ENCODE assay signal across 22 cellular contexts in the genomic region with DNA sequence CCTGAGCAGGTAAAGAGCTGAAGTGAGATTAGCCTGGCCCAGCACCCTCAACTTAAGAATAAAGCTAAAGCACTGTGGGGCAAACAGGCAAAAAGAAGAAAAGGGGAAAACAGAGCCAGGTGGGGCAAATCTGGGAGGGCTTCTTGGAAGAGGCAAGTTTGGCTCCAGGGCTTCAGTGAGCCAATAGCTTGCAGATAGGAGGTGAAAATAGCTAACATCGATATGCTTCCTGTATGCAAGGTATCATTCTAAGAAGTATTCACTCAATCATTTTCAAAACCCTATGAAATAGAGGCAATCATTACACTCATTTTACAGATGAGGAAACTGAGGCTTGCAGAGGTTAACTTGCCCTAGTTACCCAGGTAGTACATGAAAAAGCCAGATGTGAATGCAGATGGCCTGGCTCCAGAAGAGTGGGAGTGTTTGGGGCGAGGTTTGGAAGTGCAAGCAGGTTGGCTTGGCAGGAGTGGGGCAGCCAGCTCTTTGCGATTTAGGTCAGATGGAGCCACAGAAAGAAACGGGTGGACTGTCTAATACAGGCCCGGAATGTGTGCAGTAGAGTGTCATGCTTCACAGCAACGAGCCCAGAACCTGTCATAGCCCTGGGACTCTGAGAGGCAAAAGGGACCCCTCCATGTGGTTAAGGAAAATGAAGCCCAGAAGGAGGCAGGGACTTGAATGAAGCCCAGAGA. TPM values are rescaled to one million over a fixed set of nuclear protein-coding genes. Genes with fewer than 3 reads are reported as not detected.
"Had no signal": no experiment of that assay in that cellular context is flagged by ENCODE, and none has a peak within 500 bp of the region (broad histone marks: within the 10 kb centered on the region; RNA-seq: fewer than 3 reads in every experiment).

No MANE protein-coding gene starts in this region.

- H3K4me1 ChIP-seq: prostate gland, thyroid gland had no signal

- H3K36me3 ChIP-seq: esophagus squamous epithelium, gastroesophageal sphincter, ovary, prostate gland, thyroid gland had no signal

- DNase-seq: activated CD4-positive, alpha-beta T cell treated with anti-CD3 and anti-CD28 coated beads for 36 hours; activated CD4-positive, alpha-beta T cell treated with anti-CD3 and anti-CD28 coated beads, Interleukin-2, amount 50 U/mL, for 4 hours; activated CD8-positive, alpha-beta memory T cell treated with anti-CD3 and anti-CD28 coated beads, Interleukin-2, amount 50 U/mL, for 48 hours; activated naive CD4-positive, alpha-beta T cell; activated naive CD8-positive, alpha-beta T cell treated with anti-CD3 and anti-CD28 coated beads for 36 hours; activated T-cell treated with anti-CD3 and anti-CD28 coated beads, Interleukin-2, amount 50 U/mL, for 4 hours; cerebellar nuclear complex; esophagus squamous epithelium; hypothalamus; left colon; naive thymus-derived CD4-positive, alpha-beta T cell; ovary; stimulated activated CD4-positive, alpha-beta T cell treated with anti-CD3 and anti-CD28 coated beads, Interleukin-12 subunit alpha, Interleukin-12 subunit beta, amount 100 ng/mL, for 4 hours; stimulated activated CD4-positive, alpha-beta T cell treated with anti-CD3 and anti-CD28 coated beads, Interleukin-4, amount 100 ng/mL, for 4 hours; stimulated activated naive CD8-positive, alpha-beta T cell treated with anti-CD3 and anti-CD28 coated beads, Interleukin-15, Interleukin-2, amounts not matched to agents 100 U/mL and 50 U/mL, for 24 hours; thyroid gland had no signal

- ATAC-seq: activated CD4-positive, alpha-beta T cell treated with anti-CD3 and anti-CD28 coated beads for 36 hours; activated T-cell treated with anti-CD3 and anti-CD28 coated beads, Interleukin-2, amount 50 U/mL, for 4 hours; gastroesophageal sphincter; left colon; naive thymus-derived CD4-positive, alpha-beta T cell; stimulated activated naive CD8-positive, alpha-beta T cell treated with anti-CD3 and anti-CD28 coated beads, Interleukin-15, Interleukin-2, amounts not matched to agents 100 U/mL and 50 U/mL, for 24 hours had no signal

- H3K9me3 ChIP-seq: esophagus squamous epithelium, gastroesophageal sphincter, ovary, prostate gland, thyroid gland had no signal

- H3K27me3 ChIP-seq: ovary had no signal

- H3K4me3 ChIP-seq: coronary artery, esophagus squamous epithelium, gastroesophageal sphincter, ovary, prostate gland, thyroid gland had no signal

- H3K27ac ChIP-seq: coronary artery, esophagus squamous epithelium, gastroesophageal sphincter, ovary, prostate gland, thyroid gland had no signal

RNA-seq across cellular contexts. Expression of a gene that starts 38.6 kb away (rescaled TPM):
- total RNA-seq: activated CD4-positive, alpha-beta T cell treated with anti-CD3 and anti-CD28 coated beads for 36 hours; activated CD8-positive, alpha-beta memory T cell treated with anti-CD3 and anti-CD28 coated beads for 36 hours; activated naive CD8-positive, alpha-beta T cell treated with anti-CD3 and anti-CD28 coated beads for 36 hours; activated T-cell treated with anti-CD3 and anti-CD28 coated beads, Interleukin-2, amount 50 U/mL, for 4 hours; activated T-helper 2 cell treated with anti-CD3 and anti-CD28 coated beads, Interferon-gamma antibody, Interleukin-2, Interleukin-4, amounts not matched to agents 10 μg/mL and 5 μg/mL and 100 μg/mL, durations not matched to agents 14 hours and 24 hours and 36 hours; left colon; naive thymus-derived CD4-positive, alpha-beta T cell; urinary bladder had no signal
- polyA plus RNA-seq: naive thymus-derived CD4-positive, alpha-beta T cell had no signal
